8 cellular contexts compared by ENCODE assay signal in genomic region chr17:76709077-76709950, GRCh38. TPM values are rescaled to one million over a fixed set of nuclear protein-coding genes. Genes with fewer than 3 reads are reported as not detected.
DNase-seq lines count a peak whose midpoint lies in the region; ATAC-seq, FAIRE-seq and TF ChIP-seq lines count a peak whose summit lies in the region.

No MANE protein-coding gene starts in this region.

- H3K4me1 ChIP-seq in endodermal cell (ENCODE audit: control insufficient read depth, insufficient read depth, low read length) (peaks cover 19% of the 10 kb centered on the region), mesendoderm (ENCODE audit: control insufficient read depth, low read depth, low read length) (peaks cover 10% of the 10 kb centered on the region), upper lobe of left lung (peaks cover 22 to 42% (median 35%) of the 10 kb centered on the region in 4 donors)

- H3K18ac ChIP-seq in mesendoderm (ENCODE audit: low read length), result no peak overlapping the region

- no peak overlapping the region for H2BK5ac ChIP-seq in mesendoderm (ENCODE audit: low read length)

- H3K9ac ChIP-seq in endodermal cell (ENCODE audit: extremely low read depth, low read length, poor library complexity, severe bottlenecking) (peak overlapping the region; percentile 64), mesendoderm (ENCODE audit: low read length) (peak overlapping the region; percentile 74)

- H3K27ac Mint-ChIP-seq in endodermal cell, result peak overlapping the region; percentile 87

- peaks cover 4% of the 10 kb centered on the region for H3K9me3 ChIP-seq in endodermal cell (ENCODE audit: control insufficient read depth, low read length)
- no peaks in the 10 kb centered on the region for H3K9me3 ChIP-seq in upper lobe of left lung

- no peak for TF ChIP-seq EP300 in upper lobe of left lung (IDR thresholded peaks at IDR 0.05)

- H3K9me3 Mint-ChIP-seq in endodermal cell, result no peaks in the 10 kb centered on the region

- no peak overlapping the region for H3K4ac ChIP-seq in mesendoderm (ENCODE audit: low read depth, low read length)

- H3K36me3 ChIP-seq in endodermal cell (ENCODE audit: control insufficient read depth, insufficient read depth, low read length), result peaks cover 12% of the 10 kb centered on the region
- no peaks in the 10 kb centered on the region for H3K36me3 ChIP-seq in mesendoderm (ENCODE audit: control insufficient read depth, insufficient read depth, low read length)
- H3K36me3 ChIP-seq in upper lobe of left lung, result peaks cover 0 to 18% (median 7%) of the 10 kb centered on the region in 4 donors

- H2BK15ac ChIP-seq in mesendoderm (replicated peaks; ENCODE audit: low read depth), result no peak overlapping the region

- peaks cover 4% of the 10 kb centered on the region for H3K36me3 Mint-ChIP-seq in endodermal cell (ENCODE audit: low read depth)

- no peaks in the 10 kb centered on the region for H3K79me1 ChIP-seq in mesendoderm (ENCODE audit: low read length)

- H4K5ac ChIP-seq in mesendoderm (ENCODE audit: low read length), result no peak overlapping the region

- no peak overlapping the region for H2BK120ac ChIP-seq in mesendoderm (ENCODE audit: low read depth, low read length)

- no peaks in the 10 kb centered on the region for H3K27me3 ChIP-seq in endodermal cell (ENCODE audit: control insufficient read depth, insufficient read depth, low read length, poor library complexity, severe bottlenecking)
- peaks cover 3% of the 10 kb centered on the region for H3K27me3 ChIP-seq in mesendoderm (ENCODE audit: insufficient read depth, low read length, poor library complexity)
- no peaks in the 10 kb centered on the region for H3K27me3 ChIP-seq in upper lobe of left lung

- peak overlapping the region; percentile 70 for H3K4me3 Mint-ChIP-seq in endodermal cell

- WGBS in endodermal cell (ENCODE audit: insufficient coverage in 1 of 2, insufficient read length in 1 of 2), 2 experiments, result 25 to 26% methylated on average over 19 to 29 of the region's 29 CpGs
- WGBS in mesendoderm (ENCODE audit: extremely low coverage, insufficient coverage, low lambda C conversion rate), result no CpG with 5 or more reads among the region's 29 CpGs
- WGBS in upper lobe of left lung, 2 donors, result 57 to 69% methylated on average over 19 to 29 of the region's 29 CpGs

- H3K27ac ChIP-seq in endodermal cell (ENCODE audit: low read depth, low read length) (peak overlapping the region; percentile 41), mesendoderm (ENCODE audit: low read depth, low read length) (no peak overlapping the region), upper lobe of left lung (peak overlapping the region; percentile 83 to 94 (median 84))

- TF ChIP-seq POLR2A in upper lobe of left lung (IDR thresholded peaks at IDR 0.05), result peak in 2 of 4 donors; percentile 9 to 18

- ATAC-seq in upper lobe of left lung (ENCODE audit: low FRiP score in 2 of 2), result peak; percentile 82
- ATAC-seq in HG02571 (IDR thresholded peaks at IDR 0.05; ENCODE audit: unreplicated experiment), result no peak

- H3K4me3 ChIP-seq in endodermal cell (ENCODE audit: low read length) (peak overlapping the region; percentile 92), mesendoderm (ENCODE audit: low read length) (no peak overlapping the region), upper lobe of left lung (peak overlapping the region; percentile 33 to 82 (median 70))

- peak overlapping the region; percentile 22 for H2AK5ac ChIP-seq in mesendoderm (ENCODE audit: low read length)

- peaks cover 31% of the 10 kb centered on the region for H3K4me1 Mint-ChIP-seq in endodermal cell

- H3K23ac ChIP-seq in mesendoderm (ENCODE audit: low read length), result no peak overlapping the region

- H3K79me2 ChIP-seq in mesendoderm (ENCODE audit: control insufficient read depth, insufficient read depth, low read length), result no peaks in the 10 kb centered on the region

- no peak overlapping the region for H4K8ac ChIP-seq in mesendoderm (ENCODE audit: low read depth, low read length)

- peak; percentile 95 for DNase-seq in GM04503 (ENCODE audit: low read depth)
- peak; percentile 94 for DNase-seq in RCC 7860 (ENCODE audit: low spot score)
- peak; percentile 92 for DNase-seq in endodermal cell
- peak; percentile 89 for DNase-seq in mesendoderm
- DNase-seq in upper lobe of left lung, result peak; percentile 55 to 79
- no peak for DNase-seq in stimulated activated naive CD4-positive, alpha-beta T cell (lab: John Stamatoyannopoulos, UW)
- DNase-seq in stimulated activated CD4-positive, alpha-beta T cell treated with anti-CD3 and anti-CD28 coated beads, Interleukin-2, amount 100 ng/mL, for 48 hours, result no peak

- FAIRE-seq in RCC 7860 (lab: Jason Lieb, UNC), result peak; percentile 88

- no peak for TF ChIP-seq CTCF in endodermal cell (conservative IDR thresholded peaks at IDR 0.05)
- no peak for TF ChIP-seq CTCF in upper lobe of left lung (IDR thresholded peaks at IDR 0.05)

- peak overlapping the region; percentile 88 for H3K56ac ChIP-seq in mesendoderm (ENCODE audit: low read length)

- H3K27me3 Mint-ChIP-seq in endodermal cell (ENCODE audit: insufficient read depth), result peaks cover 7% of the 10 kb centered on the region

- peak overlapping the region; percentile 61 for H3K4me2 ChIP-seq in mesendoderm (ENCODE audit: low read length)

RNA-seq across cellular contexts. Expression of gene MXRA7, which starts 1.5 kb away (rescaled TPM):
- total RNA-seq in endodermal cell (10 to 100 TPM; 61.6 to 77.1 TPM), upper lobe of left lung (100 to 1,000 TPM in 1 of 6 donors, 10 to 100 TPM in 5; 21.0 to 147 (median 73.5) TPM)
- polyA plus RNA-seq in endodermal cell (2013, experiment 1 of 2), result 64.6 TPM
- polyA plus RNA-seq in endodermal cell (2013, experiment 2 of 2), result 58.4 TPM
- polyA plus RNA-seq in mesendoderm (2013, experiment 1 of 2), result 10.2 TPM
- 10.9 TPM for polyA plus RNA-seq in mesendoderm (2013, experiment 2 of 2)

RNA-seq across cellular contexts. Expression of gene JMJD6, which starts 17.1 kb away (rescaled TPM):
- total RNA-seq in endodermal cell (10 to 100 TPM; 17.0 to 20.3 TPM), upper lobe of left lung (10 to 100 TPM; 23.3 to 63.9 (median 31.0) TPM)
- polyA plus RNA-seq in endodermal cell (2013, experiment 1 of 2), result 18.8 TPM
- 16.4 TPM for polyA plus RNA-seq in endodermal cell (2013, experiment 2 of 2)
- 10.8 TPM for polyA plus RNA-seq in mesendoderm (2013, experiment 1 of 2)
- 11.3 TPM for polyA plus RNA-seq in mesendoderm (2013, experiment 2 of 2)

RNA-seq across cellular contexts. Expression of gene METTL23, which starts 17.3 kb away (rescaled TPM):
- total RNA-seq in endodermal cell (10 to 100 TPM; 31.3 to 39.9 TPM), upper lobe of left lung (10 to 100 TPM; 13.6 to 38.9 (median 28.3) TPM)
- 32.3 TPM for polyA plus RNA-seq in endodermal cell (2013, experiment 1 of 2)
- polyA plus RNA-seq in endodermal cell (2013, experiment 2 of 2), result 27.7 TPM
- 20.6 TPM for polyA plus RNA-seq in mesendoderm (2013, experiment 1 of 2)
- polyA plus RNA-seq in mesendoderm (2013, experiment 2 of 2), result 20.7 TPM

RNA-seq across cellular contexts. Expression of gene SRSF2, which starts 27.8 kb away (rescaled TPM):
- total RNA-seq in endodermal cell (100 to 1,000 TPM; 255 to 307 TPM), upper lobe of left lung (100 to 1,000 TPM; 133 to 454 (median 211) TPM)
- 314 TPM for polyA plus RNA-seq in endodermal cell (2013, experiment 1 of 2)
- polyA plus RNA-seq in endodermal cell (2013, experiment 2 of 2), result 252 TPM
- polyA plus RNA-seq in mesendoderm (2013, experiment 1 of 2), result 501 TPM
- polyA plus RNA-seq in mesendoderm (2013, experiment 2 of 2), result 494 TPM

RNA-seq across cellular contexts. Expression of gene MFSD11, which starts 28.6 kb away (rescaled TPM):
- total RNA-seq in endodermal cell, result 10 to 100 TPM; 29.3 to 33.3 TPM
- 22.3 TPM for polyA plus RNA-seq in endodermal cell (2013, experiment 1 of 2)
- polyA plus RNA-seq in endodermal cell (2013, experiment 2 of 2), result 18.9 TPM
- 13.5 TPM for polyA plus RNA-seq in mesendoderm (2013, experiment 1 of 2)
- 14.5 TPM for polyA plus RNA-seq in mesendoderm (2013, experiment 2 of 2)
- 10 to 100 TPM; 23.9 to 49.2 (median 34.4) TPM for total RNA-seq in upper lobe of left lung

Comparison
In these comparisons a context has a peak if more than half of its experiments do, and no peak if none do; other contexts are left out.
1. DNase-seq: peak in GM04503 (single experiment), RCC 7860 (single experiment), endodermal cell (single experiment), mesendoderm (single experiment) and upper lobe of left lung (2 of 2); none in stimulated activated naive CD4-positive, alpha-beta T cell (0 of 6) and stimulated activated CD4-positive, alpha-beta T cell treated with anti-CD3 and anti-CD28 coated beads, Interleukin-2, amount 100 ng/mL, for 48 hours (0 of 2).